ENCODE assay signal across 8 cellular contexts in the genomic region with DNA sequence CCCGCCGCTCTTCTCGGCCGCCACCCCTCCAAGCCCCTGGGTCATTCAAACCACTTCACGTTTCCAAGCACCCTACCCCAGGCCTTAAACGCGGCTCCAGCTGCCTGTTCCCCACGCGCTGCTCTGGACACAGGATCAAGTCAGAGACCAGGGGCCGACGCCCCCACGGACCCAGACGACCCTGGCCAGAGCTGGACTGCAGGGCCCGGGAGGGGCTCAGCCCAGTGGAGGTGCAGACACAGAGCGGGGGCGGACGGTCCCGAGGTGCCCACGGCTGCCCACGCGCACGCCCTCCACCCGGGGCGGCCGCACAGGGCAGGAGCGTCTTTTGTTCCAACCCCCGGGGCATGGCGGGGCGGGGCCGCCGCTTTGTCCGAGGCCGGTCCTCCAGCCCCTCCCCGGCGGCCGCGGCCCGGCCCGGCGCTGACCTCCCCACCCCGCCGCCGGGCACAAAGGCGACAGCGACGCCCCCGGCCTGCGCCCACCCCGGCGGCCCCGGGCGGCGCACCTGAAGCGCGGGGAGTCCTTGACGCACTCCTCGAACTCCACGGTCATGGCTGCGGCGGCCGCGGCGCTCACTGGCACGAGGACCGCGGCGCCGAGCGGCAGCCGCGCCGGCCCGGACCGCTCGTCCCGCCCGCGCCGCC. TPM values are rescaled to one million over a fixed set of nuclear protein-coding genes. Genes with fewer than 3 reads are reported as not detected.
DNase-seq lines count a peak whose midpoint lies in the region; ATAC-seq, FAIRE-seq and TF ChIP-seq lines count a peak whose summit lies in the region.

No MANE protein-coding gene starts in this region.

- TF ChIP-seq CTCF in HFFc6 (IDR thresholded peaks at IDR 0.05): no peak
- TF ChIP-seq CTCF in omental fat pad (IDR thresholded peaks at IDR 0.05): no peak

- DNase-seq in GM12892 (ENCODE audit: insufficient read length) (no peak), HFFc6 (no peak), SK-N-MC (ENCODE audit: low read depth, low spot score) (no peak), fibroblast of gingiva (ENCODE audit: low read depth) (peak; percentile 40), omental fat pad (ENCODE audit: low spot score) (no peak), KG1 (lab: John Stamatoyannopoulos, UW) (no peak), iPS-NIHi11 (ENCODE audit: low spot score) (no peak), NCI-H2029 treated with DMSO at 0.1 percent for 48 hours (lab: John Stamatoyannopoulos, UW) (no peak)

- FAIRE-seq in GM12892 (lab: Jason Lieb, UNC): peak; percentile 87

- no peak for TF ChIP-seq POLR2A in GM12892 (IDR thresholded peaks at IDR 0.05; ENCODE audit: low read depth, low read length)

- H3K27ac Mint-ChIP-seq in HFFc6: peak overlapping the region; percentile 87

- peak overlapping the region; percentile 94 for H3K4me3 Mint-ChIP-seq in HFFc6

- ATAC-seq in omental fat pad (ENCODE audit: low FRiP score): peak; percentile 5

- H3K36me3 ChIP-seq in SK-N-MC (ENCODE audit: insufficient read depth, low read length): peaks cover 13% of the 10 kb centered on the region; the same call in 1 of the 2 replicates

- H3K27ac ChIP-seq in SK-N-MC: peak overlapping the region; percentile 62; the same call in 1 of the 2 replicates

- H3K4me3 ChIP-seq in SK-N-MC: peak overlapping the region; percentile 85

- H3K36me3 Mint-ChIP-seq in HFFc6 (ENCODE audit: low read depth): no peaks in the 10 kb centered on the region

- no peaks in the 10 kb centered on the region for H3K9me3 ChIP-seq in SK-N-MC (ENCODE audit: low read depth, low read length)

- H3K9me3 Mint-ChIP-seq in HFFc6: no peaks in the 10 kb centered on the region

- peaks cover 1% of the 10 kb centered on the region for H3K27me3 Mint-ChIP-seq in HFFc6 (ENCODE audit: insufficient read depth)

- H3K9ac ChIP-seq in SK-N-MC (ENCODE audit: insufficient read length): peak overlapping the region; percentile 75

- H3K4me1 Mint-ChIP-seq in HFFc6 (ENCODE audit: low read depth): peaks cover 26% of the 10 kb centered on the region

RNA-seq across cellular contexts. Expression of a gene that starts 0.3 kb away (rescaled TPM):
- polyA plus RNA-seq in GM12892 (2012; ENCODE audit: missing spikeins): 18.0 TPM
- total RNA-seq in HFFc6 (2021; fragmentation: NEBNext Ultra II Directional; extraction: Animal tissue kit (Norgen Biotek cat#: 25700)): 10 to 100 TPM; 39.4 to 50.8 (median 42.6) TPM
- total RNA-seq in omental fat pad: 10 to 100 TPM; 19.2 to 41.8 (median 38.1) TPM

RNA-seq across cellular contexts. Expression of a gene that starts 1.0 kb away (rescaled TPM):
- polyA plus RNA-seq in GM12892 (2012; ENCODE audit: missing spikeins): 3.1 TPM
- 10 to 100 TPM; 23.5 to 28.7 (median 25.6) TPM for total RNA-seq in HFFc6 (2021; fragmentation: NEBNext Ultra II Directional; extraction: Animal tissue kit (Norgen Biotek cat#: 25700))
- 10 to 100 TPM; 15.7 to 26.0 (median 17.5) TPM for total RNA-seq in omental fat pad

RNA-seq across cellular contexts. Expression of a gene that starts 17.1 kb away (rescaled TPM):
- 53.6 TPM for polyA plus RNA-seq in GM12892 (2012; ENCODE audit: missing spikeins)
- total RNA-seq in HFFc6 (2021; fragmentation: NEBNext Ultra II Directional; extraction: Animal tissue kit (Norgen Biotek cat#: 25700)): 10 to 100 TPM; 65.6 to 78.3 (median 69.8) TPM
- 100 to 1,000 TPM in 1 of 4 donors, 10 to 100 TPM in 3; 71.9 to 103 (median 86.2) TPM for total RNA-seq in omental fat pad

RNA-seq across cellular contexts. Expression of a gene that starts 17.2 kb away (rescaled TPM):
- 2.1 TPM for polyA plus RNA-seq in GM12892 (2012; ENCODE audit: missing spikeins)
- 10 to 100 TPM; 24.6 to 31.5 (median 26.6) TPM for total RNA-seq in HFFc6 (2021; fragmentation: NEBNext Ultra II Directional; extraction: Animal tissue kit (Norgen Biotek cat#: 25700))
- 10 to 100 TPM in 2 of 4 donors, 1 to 10 TPM in 2; 8.5 to 18.6 (median 11.5) TPM for total RNA-seq in omental fat pad

RNA-seq across cellular contexts. Expression of a gene that starts 23.7 kb away (rescaled TPM):
- 0.17 TPM for polyA plus RNA-seq in GM12892 (2012; ENCODE audit: missing spikeins)
- total RNA-seq in HFFc6 (2021; fragmentation: NEBNext Ultra II Directional; extraction: Animal tissue kit (Norgen Biotek cat#: 25700)): under 1 TPM; 0.07 to 0.20 (median 0.13) TPM
- total RNA-seq in omental fat pad: under 1 TPM; 0.12 to 0.32 (median 0.16) TPM
